Comparison of ENCODE assay signal across 1 cellular context in genomic region chr2:23585218-23585945, GRCh38.
TF ChIP-seq lines count a peak whose summit lies in the region.

No MANE protein-coding gene starts in this region.

TF ChIP-seq in SK-N-SH, 30 proteins besides CTCF, POLR2A, EP300 and RAD21 (continued from another document):
- no peak for TF ChIP-seq REST (IDR thresholded peaks at IDR 0.05; ENCODE audit: low read depth, low read length)
- TF ChIP-seq NRF1 (IDR thresholded peaks at IDR 0.05; ENCODE audit: low read depth, low read length) = no peak
